11 cellular contexts compared by ENCODE assay signal in genomic region chr15:76190070-76190564, GRCh38.
DNase-seq lines count a peak whose midpoint lies in the region; ATAC-seq, FAIRE-seq and TF ChIP-seq lines count a peak whose summit lies in the region.
"Had no signal": no experiment of that assay in that cellular context is flagged by ENCODE, and none has a peak within 500 bp of the region (broad histone marks: within the 10 kb centered on the region; RNA-seq: fewer than 3 reads in every experiment).

No MANE protein-coding gene starts in this region.

- ATAC-seq in HG03342 (IDR thresholded peaks at IDR 0.05; ENCODE audit: unreplicated experiment): peak; percentile 7
- no peak for ATAC-seq in natural killer cell treated with Interleukin-12 subunit alpha and Interleukin-12 subunit beta and Interleukin-15 and Interleukin-18, amount 100 ng/mL, for 72 hours
- no peak for ATAC-seq in GM18858 (IDR thresholded peaks at IDR 0.05; ENCODE audit: unreplicated experiment)
- no peak for ATAC-seq in upper lobe of left lung (ENCODE audit: low FRiP score in 2 of 2)
- ATAC-seq in HG03280 (IDR thresholded peaks at IDR 0.05; ENCODE audit: unreplicated experiment): no peak
- no peak for ATAC-seq in HG03378 (IDR thresholded peaks at IDR 0.05; ENCODE audit: unreplicated experiment)

- WGBS in upper lobe of left lung, 2 donors: 46 to 54% methylated on average over 10 to 12 of the region's 12 CpGs

- H3K4me1 ChIP-seq in astrocyte (ENCODE audit: insufficient read depth, low read length) (peaks cover 13% of the 10 kb centered on the region), upper lobe of left lung (peaks cover 10 to 20% (median 15%) of the 10 kb centered on the region in 4 donors)

- no peak overlapping the region for H2AFZ ChIP-seq in astrocyte (ENCODE audit: low read depth, low read length)

- H3K79me2 ChIP-seq in astrocyte (ENCODE audit: insufficient read depth, low read length): no peaks in the 10 kb centered on the region

- no peak for TF ChIP-seq POLR2A in upper lobe of left lung (IDR thresholded peaks at IDR 0.05)

- H3K4me1 Mint-ChIP-seq in astrocyte (ENCODE audit: low read depth, unreplicated experiment): peaks cover 7% of the 10 kb centered on the region
- H3K4me1 Mint-ChIP-seq in natural killer cell treated with Interleukin-12 subunit alpha and Interleukin-12 subunit beta and Interleukin-15 and Interleukin-18, amount 100 ng/mL, for 72 hours (ENCODE audit: low read depth in 2 of 2): peaks cover 14 to 17% of the 10 kb centered on the region in 2 donors

- no peak for FAIRE-seq in astrocyte (lab: Jason Lieb, UNC)

- H3K36me3 ChIP-seq in astrocyte (ENCODE audit: insufficient read depth, low read length): no peaks in the 10 kb centered on the region
- no peaks in the 10 kb centered on the region for H3K36me3 ChIP-seq in upper lobe of left lung
- H3K36me3 ChIP-seq: lower lobe of right lung had no signal

- no peaks in the 10 kb centered on the region for H3K36me3 Mint-ChIP-seq in astrocyte (ENCODE audit: low read depth, unreplicated experiment)
- no peaks in the 10 kb centered on the region for H3K36me3 Mint-ChIP-seq in natural killer cell treated with Interleukin-12 subunit alpha and Interleukin-12 subunit beta and Interleukin-15 and Interleukin-18, amount 100 ng/mL, for 72 hours
- H3K36me3 Mint-ChIP-seq: activated CD8-positive, alpha-beta memory T cell treated with anti-CD3 and anti-CD28 coated beads, Interleukin-2, amount 10 ng/mL, durations not matched to agents 7 days and 5 days had no signal

- H3K27me3 Mint-ChIP-seq in astrocyte (ENCODE audit: low read depth, unreplicated experiment): peaks cover 24% of the 10 kb centered on the region
- peaks cover 22 to 24% of the 10 kb centered on the region in 2 donors for H3K27me3 Mint-ChIP-seq in natural killer cell treated with Interleukin-12 subunit alpha and Interleukin-12 subunit beta and Interleukin-15 and Interleukin-18, amount 100 ng/mL, for 72 hours

- DNase-seq in astrocyte (ENCODE audit: low read depth) (no peak), upper lobe of left lung (no peak)
- DNase-seq in natural killer cell treated with Interleukin-12 subunit alpha and Interleukin-12 subunit beta and Interleukin-15 and Interleukin-18, amount 100 ng/mL, for 72 hours (ENCODE audit: low spot score): no peak

- no peak for TF ChIP-seq EP300 in upper lobe of left lung (IDR thresholded peaks at IDR 0.05)

- no peak for TF ChIP-seq CTCF in C4-2B (conservative IDR thresholded peaks at IDR 0.05)
- TF ChIP-seq CTCF in astrocyte (IDR thresholded peaks at IDR 0.05; ENCODE audit: insufficient read depth, low read depth, low read length): no peak
- TF ChIP-seq CTCF in upper lobe of left lung (IDR thresholded peaks at IDR 0.05): no peak

- no peak overlapping the region for H3K4me3 ChIP-seq in astrocyte (ENCODE audit: insufficient read depth, low read depth, low read length)
- H3K4me3 ChIP-seq in upper lobe of left lung: no peak overlapping the region

- H4K20me1 ChIP-seq in astrocyte (ENCODE audit: insufficient read depth, low read length): no peaks in the 10 kb centered on the region

- peak overlapping the region; percentile 53 for H3K27ac Mint-ChIP-seq in astrocyte (ENCODE audit: unreplicated experiment)
- peak overlapping the region in 1 of 2 donors; percentile 67 for H3K27ac Mint-ChIP-seq in natural killer cell treated with Interleukin-12 subunit alpha and Interleukin-12 subunit beta and Interleukin-15 and Interleukin-18, amount 100 ng/mL, for 72 hours
- H3K27ac Mint-ChIP-seq: activated CD8-positive, alpha-beta memory T cell treated with anti-CD3 and anti-CD28 coated beads, Interleukin-2, amount 10 ng/mL, durations not matched to agents 7 days and 5 days; H9 had no signal

- H3K9me3 ChIP-seq in astrocyte (ENCODE audit: insufficient read depth, low read depth, low read length): no peaks in the 10 kb centered on the region
- no peaks in the 10 kb centered on the region for H3K9me3 ChIP-seq in upper lobe of left lung
- H3K9me3 ChIP-seq: lower lobe of right lung had no signal

- no peak overlapping the region for H3K4me3 Mint-ChIP-seq in astrocyte (ENCODE audit: unreplicated experiment)
- peak overlapping the region; percentile 64 for H3K4me3 Mint-ChIP-seq in natural killer cell treated with Interleukin-12 subunit alpha and Interleukin-12 subunit beta and Interleukin-15 and Interleukin-18, amount 100 ng/mL, for 72 hours
- H3K4me3 Mint-ChIP-seq: H9 had no signal

- H3K27ac ChIP-seq in C4-2B (peak overlapping the region; percentile 59), astrocyte (ENCODE audit: low read depth, low read length) (no peak overlapping the region), upper lobe of left lung (no peak overlapping the region)
- H3K27ac ChIP-seq: lower lobe of right lung had no signal

- H3K4me2 ChIP-seq in astrocyte (ENCODE audit: low read length): peak overlapping the region; percentile 74

- peaks cover 3% of the 10 kb centered on the region for H3K9me3 Mint-ChIP-seq in astrocyte (ENCODE audit: unreplicated experiment)
- no peaks in the 10 kb centered on the region for H3K9me3 Mint-ChIP-seq in natural killer cell treated with Interleukin-12 subunit alpha and Interleukin-12 subunit beta and Interleukin-15 and Interleukin-18, amount 100 ng/mL, for 72 hours
- H3K9me3 Mint-ChIP-seq: H9 had no signal

- no peak overlapping the region for H3K9ac ChIP-seq in astrocyte (ENCODE audit: low read length)

- H3K27me3 ChIP-seq in astrocyte (ENCODE audit: insufficient read depth, low read length): peaks cover 10% of the 10 kb centered on the region
- H3K27me3 ChIP-seq in upper lobe of left lung: peaks cover 0 to 6% (median 2%) of the 10 kb centered on the region in 4 donors
